ENCODE assay signal across 9 cellular contexts in genomic region chr9:72891043-72891442, GRCh38.
"Had no signal": no experiment of that assay in that cellular context is flagged by ENCODE, and none has a peak within 500 bp of the region (broad histone marks: within the 10 kb centered on the region; RNA-seq: fewer than 3 reads in every experiment).

No MANE protein-coding gene starts in this region.

- H3K4me3 Mint-ChIP-seq: H9, IgD-negative memory B cell had no signal

- ATAC-seq: HepG2 had no signal

- H3K4me3 ChIP-seq: GM23248 had no signal

- H3K36me3 Mint-ChIP-seq: IgD-negative memory B cell had no signal

- FAIRE-seq: H1, H54, HepG2 had no signal

- H2AFZ ChIP-seq: GM23248 had no signal

- H3K27ac Mint-ChIP-seq: H9, IgD-negative memory B cell had no signal

- H3K27ac ChIP-seq: GM23248, HL-60 had no signal

- H3K9ac ChIP-seq: GM23248 had no signal

- DNase-seq: GM23248, H9, HCEC 1CT, KG1 had no signal

- H3K4me1 Mint-ChIP-seq: H9, IgD-negative memory B cell had no signal
